In the genomic region with DNA sequence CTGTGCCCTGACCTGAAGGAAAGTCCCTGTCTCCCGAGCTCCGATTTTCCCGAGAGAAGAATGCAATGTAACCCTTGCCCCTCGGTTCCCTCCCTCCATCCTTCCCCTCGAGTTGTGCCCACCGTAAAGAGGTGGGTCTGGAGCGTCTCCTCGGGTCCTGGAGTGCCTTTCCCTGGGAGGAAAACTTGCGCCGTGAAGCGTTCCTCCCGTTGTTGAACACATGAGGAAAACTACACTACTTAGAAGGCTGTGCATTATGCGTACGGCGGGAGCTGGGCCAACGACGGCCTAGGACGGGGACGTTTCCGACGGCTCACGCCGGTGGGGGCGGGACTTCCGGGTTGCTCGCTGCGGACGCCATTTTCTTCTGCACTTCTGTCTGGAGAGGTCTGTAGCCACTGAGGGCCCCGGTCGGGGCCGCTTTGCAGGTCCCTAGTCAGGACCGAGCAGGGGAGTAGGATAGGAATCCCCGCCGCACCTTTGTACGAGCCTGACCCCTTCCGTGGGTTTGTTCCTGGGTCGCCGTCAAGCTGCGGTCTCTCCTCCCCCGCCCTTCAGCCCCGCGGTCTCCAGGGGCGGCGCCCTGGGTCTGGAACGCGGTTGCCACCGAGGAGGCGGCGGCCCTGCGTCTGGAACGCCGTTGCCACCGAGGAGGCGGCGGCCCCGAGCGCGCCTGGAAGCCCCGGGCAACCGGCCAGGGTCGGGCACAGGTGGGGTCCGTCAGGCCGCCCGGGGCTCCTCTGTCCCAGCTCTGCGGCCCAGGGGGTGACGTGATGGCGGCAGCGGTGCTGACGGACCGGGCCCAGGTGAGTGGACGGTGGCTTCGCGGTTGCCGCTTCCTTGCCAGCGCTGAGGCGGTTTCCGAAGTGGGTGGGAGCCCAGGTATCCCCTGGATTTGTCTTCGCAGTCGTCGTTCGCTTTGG, we compare ENCODE assay signal across 8 cellular contexts. TPM values are rescaled to one million over a fixed set of nuclear protein-coding genes. Genes with fewer than 3 reads are reported as not detected.
A peak's percentile ranks its signal among the peaks of the same experiment; 100 is the strongest.
DNase-seq lines count a peak whose midpoint lies in the region; ATAC-seq and TF ChIP-seq lines count a peak whose summit lies in the region.

A gene (plus strand): TSS at position 360 of the 923 bp plus-strand sequence. CDS start 414 bp downstream, at position 774.

- TF ChIP-seq CTCF in AG09319 (IDR thresholded peaks at IDR 0.05; ENCODE audit: low read depth, low read length), result no peak

- DNase-seq in AG09319 (ENCODE audit: extremely low read depth, low read depth), result peak; percentile 50
- peak; percentile 65 for DNase-seq in NCI-H460 (ENCODE audit: extremely low read depth, low read depth)
- DNase-seq in activated CD4-positive, alpha-beta T cell treated with anti-CD3 and anti-CD28 coated beads, Interleukin-2, amount 50 U/mL, for 1 hour, result peak; percentile 89
- peak; percentile 88 for DNase-seq in dedifferentiated amniotic fluid mesenchymal stem cell (ENCODE audit: extremely low spot score)
- DNase-seq in left kidney (ENCODE audit: low read depth, low spot score), result peak; percentile 95
- peak; percentile 87 for DNase-seq in stimulated activated CD4-positive, alpha-beta T cell treated with anti-CD3 and anti-CD28 coated beads, Interleukin-1b, Interleukin-23, amount 100 ng/mL, for 48 hours

- peak; percentile 97 for ATAC-seq in GM18909 (IDR thresholded peaks at IDR 0.05; ENCODE audit: poor library complexity, unreplicated experiment)
- ATAC-seq in HG03175 (IDR thresholded peaks at IDR 0.05; ENCODE audit: unreplicated experiment), result peak; percentile 97

RNA-seq across cellular contexts. Expression of the gene that starts here (rescaled TPM):
- 9.5 and 11.0 TPM in 2 replicates for total RNA-seq in NCI-H460 (2014; rRNA removed; shearing (Covaris generic))
- 6.3 and 10.9 TPM in 2 replicates for polyA plus RNA-seq in NCI-H460 (2014; cell fraction: nucleus; rRNA removed)

Comparison
In these comparisons a context has a peak if more than half of its experiments do, and no peak if none do; other contexts are left out.
1. Peak in every context shown above with its lines: DNase-seq and ATAC-seq.